Comparison of ENCODE assay signal across 1 cellular context in the genomic region with DNA sequence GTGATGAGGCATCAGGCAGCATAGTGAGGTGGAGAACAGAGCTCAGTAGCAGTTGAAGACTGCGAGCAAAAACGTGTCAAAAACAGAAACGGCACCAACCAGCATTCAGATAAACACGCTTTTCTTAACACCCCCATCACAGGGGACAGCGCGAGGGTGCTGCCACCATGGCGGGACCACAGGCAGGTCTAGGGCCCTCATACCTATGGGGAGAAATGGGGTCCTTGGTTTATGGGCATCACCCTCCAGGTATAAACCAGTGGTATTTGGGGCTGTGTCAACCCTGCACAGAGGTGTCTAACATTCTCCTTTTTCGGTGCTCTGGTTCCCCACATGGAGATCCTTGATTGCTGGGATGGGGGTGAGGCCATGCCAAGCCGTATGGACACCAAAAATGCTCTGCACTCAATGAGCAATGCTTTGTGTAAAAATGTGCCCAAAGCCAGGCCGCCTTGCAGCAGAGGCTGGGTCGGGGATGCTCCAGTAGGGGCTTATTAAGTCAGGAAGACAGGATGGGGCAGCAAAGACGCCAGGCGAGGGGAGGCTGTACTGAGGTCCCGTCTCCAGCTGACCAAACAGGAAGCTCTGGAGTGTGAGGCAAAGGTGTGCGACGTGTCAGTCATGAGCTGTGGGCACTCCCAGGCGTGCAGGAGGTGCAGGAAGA.
TF ChIP-seq lines count a peak whose summit lies in the region.

No MANE protein-coding gene starts in this region.

TF ChIP-seq in H1, 55 proteins besides CTCF, POLR2A, EP300 and RAD21:
- TF ChIP-seq EGR1 (IDR thresholded peaks at IDR 0.05; ENCODE audit: borderline replicate concordance, low read depth, low read length) (no peak), FOSL1 (IDR thresholded peaks at IDR 0.05; ENCODE audit: insufficient read depth, low read depth, low read length) (no peak), MAFK (IDR thresholded peaks at IDR 0.05; ENCODE audit: low read depth, low read length) (no peak), RFX5 (IDR thresholded peaks at IDR 0.05; ENCODE audit: borderline replicate concordance, low read depth, low read length) (no peak), TAF1 (IDR thresholded peaks at IDR 0.05; ENCODE audit: low read depth, low read length) (no peak), CTBP2 (IDR thresholded peaks at IDR 0.05; ENCODE audit: borderline replicate concordance, insufficient read depth, insufficient read length, low read length) (no peak), GTF2F1 (IDR thresholded peaks at IDR 0.05; ENCODE audit: borderline replicate concordance, low read depth, low read length) (no peak), E2F6 (IDR thresholded peaks at IDR 0.05) (no peak), POLR2AphosphoS5 (IDR thresholded peaks at IDR 0.05; ENCODE audit: low read depth, low read length) (no peak), CBX5 (IDR thresholded peaks at IDR 0.05; ENCODE audit: low read depth, low read length) (no peak), TCF12 (IDR thresholded peaks at IDR 0.05; ENCODE audit: low read depth, low read length) (no peak), CHD2 (IDR thresholded peaks at IDR 0.05; ENCODE audit: low read length) (no peak)
- TF ChIP-seq, protein P1, sequence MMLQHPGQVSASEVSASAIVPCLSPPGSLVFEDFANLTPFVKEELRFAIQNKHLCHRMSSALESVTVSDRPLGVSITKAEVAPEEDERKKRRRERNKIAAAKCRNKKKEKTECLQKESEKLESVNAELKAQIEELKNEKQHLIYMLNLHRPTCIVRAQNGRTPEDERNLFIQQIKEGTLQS (IDR thresholded peaks at IDR 0.05; ENCODE audit: insufficient read depth, low read depth, low read length) = no peak
- TF ChIP-seq, protein P2, sequence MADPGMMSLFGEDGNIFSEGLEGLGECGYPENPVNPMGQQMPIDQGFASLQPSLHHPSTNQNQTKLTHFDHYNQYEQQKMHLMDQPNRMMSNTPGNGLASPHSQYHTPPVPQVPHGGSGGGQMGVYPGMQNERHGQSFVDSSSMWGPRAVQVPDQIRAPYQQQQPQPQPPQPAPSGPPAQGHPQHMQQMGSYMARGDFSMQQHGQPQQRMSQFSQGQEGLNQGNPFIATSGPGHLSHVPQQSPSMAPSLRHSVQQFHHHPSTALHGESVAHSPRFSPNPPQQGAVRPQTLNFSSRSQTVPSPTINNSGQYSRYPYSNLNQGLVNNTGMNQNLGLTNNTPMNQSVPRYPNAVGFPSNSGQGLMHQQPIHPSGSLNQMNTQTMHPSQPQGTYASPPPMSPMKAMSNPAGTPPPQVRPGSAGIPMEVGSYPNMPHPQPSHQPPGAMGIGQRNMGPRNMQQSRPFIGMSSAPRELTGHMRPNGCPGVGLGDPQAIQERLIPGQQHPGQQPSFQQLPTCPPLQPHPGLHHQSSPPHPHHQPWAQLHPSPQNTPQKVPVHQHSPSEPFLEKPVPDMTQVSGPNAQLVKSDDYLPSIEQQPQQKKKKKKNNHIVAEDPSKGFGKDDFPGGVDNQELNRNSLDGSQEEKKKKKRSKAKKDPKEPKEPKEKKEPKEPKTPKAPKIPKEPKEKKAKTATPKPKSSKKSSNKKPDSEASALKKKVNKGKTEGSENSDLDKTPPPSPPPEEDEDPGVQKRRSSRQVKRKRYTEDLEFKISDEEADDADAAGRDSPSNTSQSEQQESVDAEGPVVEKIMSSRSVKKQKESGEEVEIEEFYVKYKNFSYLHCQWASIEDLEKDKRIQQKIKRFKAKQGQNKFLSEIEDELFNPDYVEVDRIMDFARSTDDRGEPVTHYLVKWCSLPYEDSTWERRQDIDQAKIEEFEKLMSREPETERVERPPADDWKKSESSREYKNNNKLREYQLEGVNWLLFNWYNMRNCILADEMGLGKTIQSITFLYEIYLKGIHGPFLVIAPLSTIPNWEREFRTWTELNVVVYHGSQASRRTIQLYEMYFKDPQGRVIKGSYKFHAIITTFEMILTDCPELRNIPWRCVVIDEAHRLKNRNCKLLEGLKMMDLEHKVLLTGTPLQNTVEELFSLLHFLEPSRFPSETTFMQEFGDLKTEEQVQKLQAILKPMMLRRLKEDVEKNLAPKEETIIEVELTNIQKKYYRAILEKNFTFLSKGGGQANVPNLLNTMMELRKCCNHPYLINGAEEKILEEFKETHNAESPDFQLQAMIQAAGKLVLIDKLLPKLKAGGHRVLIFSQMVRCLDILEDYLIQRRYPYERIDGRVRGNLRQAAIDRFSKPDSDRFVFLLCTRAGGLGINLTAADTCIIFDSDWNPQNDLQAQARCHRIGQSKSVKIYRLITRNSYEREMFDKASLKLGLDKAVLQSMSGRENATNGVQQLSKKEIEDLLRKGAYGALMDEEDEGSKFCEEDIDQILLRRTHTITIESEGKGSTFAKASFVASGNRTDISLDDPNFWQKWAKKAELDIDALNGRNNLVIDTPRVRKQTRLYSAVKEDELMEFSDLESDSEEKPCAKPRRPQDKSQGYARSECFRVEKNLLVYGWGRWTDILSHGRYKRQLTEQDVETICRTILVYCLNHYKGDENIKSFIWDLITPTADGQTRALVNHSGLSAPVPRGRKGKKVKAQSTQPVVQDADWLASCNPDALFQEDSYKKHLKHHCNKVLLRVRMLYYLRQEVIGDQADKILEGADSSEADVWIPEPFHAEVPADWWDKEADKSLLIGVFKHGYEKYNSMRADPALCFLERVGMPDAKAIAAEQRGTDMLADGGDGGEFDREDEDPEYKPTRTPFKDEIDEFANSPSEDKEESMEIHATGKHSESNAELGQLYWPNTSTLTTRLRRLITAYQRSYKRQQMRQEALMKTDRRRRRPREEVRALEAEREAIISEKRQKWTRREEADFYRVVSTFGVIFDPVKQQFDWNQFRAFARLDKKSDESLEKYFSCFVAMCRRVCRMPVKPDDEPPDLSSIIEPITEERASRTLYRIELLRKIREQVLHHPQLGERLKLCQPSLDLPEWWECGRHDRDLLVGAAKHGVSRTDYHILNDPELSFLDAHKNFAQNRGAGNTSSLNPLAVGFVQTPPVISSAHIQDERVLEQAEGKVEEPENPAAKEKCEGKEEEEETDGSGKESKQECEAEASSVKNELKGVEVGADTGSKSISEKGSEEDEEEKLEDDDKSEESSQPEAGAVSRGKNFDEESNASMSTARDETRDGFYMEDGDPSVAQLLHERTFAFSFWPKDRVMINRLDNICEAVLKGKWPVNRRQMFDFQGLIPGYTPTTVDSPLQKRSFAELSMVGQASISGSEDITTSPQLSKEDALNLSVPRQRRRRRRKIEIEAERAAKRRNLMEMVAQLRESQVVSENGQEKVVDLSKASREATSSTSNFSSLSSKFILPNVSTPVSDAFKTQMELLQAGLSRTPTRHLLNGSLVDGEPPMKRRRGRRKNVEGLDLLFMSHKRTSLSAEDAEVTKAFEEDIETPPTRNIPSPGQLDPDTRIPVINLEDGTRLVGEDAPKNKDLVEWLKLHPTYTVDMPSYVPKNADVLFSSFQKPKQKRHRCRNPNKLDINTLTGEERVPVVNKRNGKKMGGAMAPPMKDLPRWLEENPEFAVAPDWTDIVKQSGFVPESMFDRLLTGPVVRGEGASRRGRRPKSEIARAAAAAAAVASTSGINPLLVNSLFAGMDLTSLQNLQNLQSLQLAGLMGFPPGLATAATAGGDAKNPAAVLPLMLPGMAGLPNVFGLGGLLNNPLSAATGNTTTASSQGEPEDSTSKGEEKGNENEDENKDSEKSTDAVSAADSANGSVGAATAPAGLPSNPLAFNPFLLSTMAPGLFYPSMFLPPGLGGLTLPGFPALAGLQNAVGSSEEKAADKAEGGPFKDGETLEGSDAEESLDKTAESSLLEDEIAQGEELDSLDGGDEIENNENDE (IDR thresholded peaks at IDR 0.05; ENCODE audit: insufficient replicate concordance, low read length) = no peak
